8 cellular contexts compared by ENCODE assay signal in genomic region chr7:100271716-100272537, GRCh38. TPM values are rescaled to one million over a fixed set of nuclear protein-coding genes. Genes with fewer than 3 reads are reported as not detected.
DNase-seq lines count a peak whose midpoint lies in the region; ATAC-seq, FAIRE-seq and TF ChIP-seq lines count a peak whose summit lies in the region.

No MANE protein-coding gene starts in this region.

- intact Hi-C loops in Right ventricle myocardium superior (cut with DNase I) (no loop called here), pancreas (cut with DNase I) (no loop called here), tibial artery (cut with DNase I; ENCODE audit: low total_unique reads) (no loop called here)

- no peaks in the 10 kb centered on the region for H3K27me3 Mint-ChIP-seq in activated naive CD8-positive, alpha-beta T cell treated with anti-CD3 and anti-CD28 coated beads, Interleukin-2, amount 10 ng/mL, durations not matched to agents 7 days and 5 days

- peak overlapping the region; percentile 79 for H3K4me3 Mint-ChIP-seq in activated naive CD8-positive, alpha-beta T cell treated with anti-CD3 and anti-CD28 coated beads, Interleukin-2, amount 10 ng/mL, durations not matched to agents 7 days and 5 days

- DNase-seq in GM12864 (ENCODE audit: low read depth) (peak; percentile 87), NCI-H1092 (lab: John Stamatoyannopoulos, UW) (peak; percentile 95), SKM-1 (lab: John Stamatoyannopoulos, UW; ENCODE audit: unreplicated experiment) (peak; percentile 65), Right ventricle myocardium superior (peak; percentile 100), pancreas (peak; percentile 97 to 100 (median 98)), tibial artery (peak; percentile 98 to 99)
- DNase-seq in activated naive CD8-positive, alpha-beta T cell treated with anti-CD3 and anti-CD28 coated beads, Interleukin-2, amount 10 ng/mL, durations not matched to agents 7 days and 5 days: peak; percentile 100

- H3K4me1 Mint-ChIP-seq in activated naive CD8-positive, alpha-beta T cell treated with anti-CD3 and anti-CD28 coated beads, Interleukin-2, amount 10 ng/mL, durations not matched to agents 7 days and 5 days: peaks cover 12% of the 10 kb centered on the region

- POLR2A ChIA-PET in activated naive CD8-positive, alpha-beta T cell treated with anti-CD3 and anti-CD28 coated beads, Interleukin-2, amount 10 ng/mL, durations not matched to agents 7 days and 5 days (lab: Charles Lee): interaction anchor here (0.9 to 1.6 kb wide), 4 partner anchors 50 to 147 kb away, joined by 3 to 9 read pairs (median 4); partner anchors contain the start of gene LAMTOR4

- H3K9me3 ChIP-seq in pancreas: no peaks in the 10 kb centered on the region
- H3K9me3 ChIP-seq in tibial artery: no peaks in the 10 kb centered on the region

- peak; percentile 86 for ATAC-seq in HG02588 (IDR thresholded peaks at IDR 0.05; ENCODE audit: unreplicated experiment)
- peak; percentile 96 for ATAC-seq in activated naive CD8-positive, alpha-beta T cell treated with anti-CD3 and anti-CD28 coated beads, Interleukin-2, amount 10 ng/mL, durations not matched to agents 7 days and 5 days (ENCODE audit: low read depth)
- peak; percentile 96 for ATAC-seq in Right ventricle myocardium superior (ENCODE audit: poor library complexity)
- peak; percentile 81 to 90 (median 88) for ATAC-seq in pancreas

- H3K27ac ChIP-seq in pancreas (peak overlapping the region in 3 of 4 donors; percentile 0 to 72 (median 55)), tibial artery (peak overlapping the region; percentile 62 to 63)

- H3K4me1 ChIP-seq in pancreas: no peaks in the 10 kb centered on the region
- peaks cover 0 to 17% (median 10%) of the 10 kb centered on the region in 4 donors for H3K4me1 ChIP-seq in tibial artery

- 0 to 2% methylated on average over 74 to 101 of the region's 101 CpGs for WGBS in pancreas, 2 donors

- no peaks in the 10 kb centered on the region for H3K9me3 Mint-ChIP-seq in activated naive CD8-positive, alpha-beta T cell treated with anti-CD3 and anti-CD28 coated beads, Interleukin-2, amount 10 ng/mL, durations not matched to agents 7 days and 5 days

- peak overlapping the region; percentile 66 for H3K4me3 ChIP-seq in GM12864 (ENCODE audit: low read depth, low read length)
- H3K4me3 ChIP-seq in pancreas: peak overlapping the region; percentile 35 to 64 (median 54)
- H3K4me3 ChIP-seq in tibial artery: peak overlapping the region; percentile 78 to 84

- H3K36me3 ChIP-seq in pancreas (no peaks in the 10 kb centered on the region), tibial artery (no peaks in the 10 kb centered on the region)

- H3K27me3 ChIP-seq in pancreas (no peaks in the 10 kb centered on the region), tibial artery (no peaks in the 10 kb centered on the region)

- peaks cover 6% of the 10 kb centered on the region for H3K36me3 Mint-ChIP-seq in activated naive CD8-positive, alpha-beta T cell treated with anti-CD3 and anti-CD28 coated beads, Interleukin-2, amount 10 ng/mL, durations not matched to agents 7 days and 5 days

- peak; percentile 26 for TF ChIP-seq CTCF in GM12864 (IDR thresholded peaks at IDR 0.05; ENCODE audit: low read depth, low read length, missing control alignments)
- TF ChIP-seq CTCF in pancreas (IDR thresholded peaks at IDR 0.05): peak in 2 of 4 donors; percentile 10 to 25
- TF ChIP-seq CTCF in tibial artery (IDR thresholded peaks at IDR 0.05): peak; percentile 34 to 39

- peak overlapping the region; percentile 73 for H3K27ac Mint-ChIP-seq in activated naive CD8-positive, alpha-beta T cell treated with anti-CD3 and anti-CD28 coated beads, Interleukin-2, amount 10 ng/mL, durations not matched to agents 7 days and 5 days

- FAIRE-seq in pancreas (lab: Jason Lieb, UNC): no peak

RNA-seq across cellular contexts. Expression of gene SPDYE3, which starts 35.6 kb away (rescaled TPM):
- total RNA-seq in activated naive CD8-positive, alpha-beta T cell treated with anti-CD3 and anti-CD28 coated beads, Interleukin-2, amount 10 ng/mL, durations not matched to agents 7 days and 5 days: not detected
- not detected for total RNA-seq in Right ventricle myocardium superior
- total RNA-seq in pancreas: not detected
- polyA plus RNA-seq in pancreas: under 1 TPM; 0.08 to 0.09 TPM

RNA-seq across cellular contexts. Expression of gene PVRIG, which starts 52.2 kb away (rescaled TPM):
- total RNA-seq in activated naive CD8-positive, alpha-beta T cell treated with anti-CD3 and anti-CD28 coated beads, Interleukin-2, amount 10 ng/mL, durations not matched to agents 7 days and 5 days: 10 to 100 TPM; 86.1 to 86.2 TPM
- total RNA-seq in Right ventricle myocardium superior (not detected), pancreas (under 1 TPM in 2 of 6 donors, not detected in 4; 0.22 to 0.34 TPM)
- polyA plus RNA-seq in pancreas: under 1 TPM in 1 of 2 donors, not detected in 1; 0.09 TPM

Comparison
In these comparisons a context has a peak if more than half of its experiments do, and no peak if none do; other contexts are left out.
1. Peak in every context shown above with its lines: DNase-seq, ATAC-seq, H3K4me3 ChIP-seq and H3K27ac ChIP-seq.
2. RNA of gene PVRIG, which starts 52.2 kb away (total RNA-seq): 86.1 to 86.2 TPM in activated naive CD8-positive, alpha-beta T cell treated with anti-CD3 and anti-CD28 coated beads, Interleukin-2, amount 10 ng/mL, durations not matched to agents 7 days and 5 days; 0.22 to 0.34 TPM in pancreas and not detected in Right ventricle myocardium superior (single experiment); every median in the first group is over 10 times any median in the second.